30 cellular contexts compared by ENCODE assay signal in the genomic region with DNA sequence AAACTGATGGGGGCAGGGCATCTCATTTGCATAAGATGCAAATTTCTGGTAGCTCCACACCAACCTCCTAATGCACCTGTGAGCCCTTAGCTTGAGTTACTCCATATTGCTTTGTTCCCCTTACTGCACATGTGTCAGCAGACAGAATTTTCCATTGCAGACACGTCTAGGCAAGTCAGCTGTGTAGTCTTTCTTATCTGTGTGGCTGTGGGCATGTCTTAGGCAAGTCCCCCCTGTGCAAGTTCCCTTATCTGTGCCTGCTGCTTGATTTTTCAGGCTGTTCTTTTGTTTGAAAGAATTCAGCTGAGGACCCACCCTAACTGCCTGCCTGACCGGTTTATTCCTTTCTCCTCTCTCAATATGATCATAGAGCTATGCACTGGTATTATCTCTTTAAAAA. TPM values are rescaled to one million over a fixed set of nuclear protein-coding genes. Genes with fewer than 3 reads are reported as not detected.
DNase-seq lines count a peak whose midpoint lies in the region; ATAC-seq, FAIRE-seq and TF ChIP-seq lines count a peak whose summit lies in the region.
"Had no signal": no experiment of that assay in that cellular context is flagged by ENCODE, and none has a peak within 500 bp of the region (broad histone marks: within the 10 kb centered on the region; RNA-seq: fewer than 3 reads in every experiment).

No MANE protein-coding gene starts in this region.

- H3K9ac ChIP-seq in HepG2 (ENCODE audit: insufficient read depth, low read depth, low read length) (no peak overlapping the region), OCI-LY1 (ENCODE audit: low read length) (no peak overlapping the region), H1 (replicated peaks in 1 of 4; ENCODE audit: extremely low read depth in 1 of 4, low read depth in 3 of 4, low read length in 3 of 4) (no peak overlapping the region)

- H4K91ac ChIP-seq in H1 (replicated peaks; ENCODE audit: insufficient read length, low read length): peak overlapping the region; percentile 61

- H3K23ac ChIP-seq in H1 (ENCODE audit: insufficient read length): no peak overlapping the region

- H3K27ac ChIP-seq in HepG2 (ENCODE audit: extremely low read length, insufficient read depth, low read length) (no peak overlapping the region), right lobe of liver (no peak overlapping the region), OCI-LY1 (ENCODE audit: low read depth, low read length, poor library complexity, severe bottlenecking) (peak overlapping the region; percentile 42), H1 (ENCODE audit: low read depth, low read length) (no peak overlapping the region)
- H3K27ac ChIP-seq: adrenal gland, upper lobe of left lung had no signal

- ATAC-seq in HepG2: no peak
- no peak for ATAC-seq in right lobe of liver
- no peak for ATAC-seq in Right ventricle myocardium superior (ENCODE audit: poor library complexity)
- ATAC-seq in HG02571 (IDR thresholded peaks at IDR 0.05; ENCODE audit: unreplicated experiment): no peak
- no peak for ATAC-seq in SK-N-SH treated with all-trans-retinoic acid at 6 μM for 48 hours
- ATAC-seq: activated CD8-positive, alpha-beta memory T cell treated with anti-CD3 and anti-CD28 coated beads, Interleukin-2, amount 10 ng/mL, durations not matched to agents 7 days and 5 days; left lobe of liver; sciatic nerve; WTC11 had no signal

- no peak overlapping the region for H4K5ac ChIP-seq in H1 (ENCODE audit: insufficient read length, low read depth, low read length)

- H3K18ac ChIP-seq in H1 (ENCODE audit: extremely low read depth, low read length): no peak overlapping the region

- no peaks in the 10 kb centered on the region for H3K4me1 ChIP-seq in HepG2 (ENCODE audit: insufficient read depth, low read length)
- H3K4me1 ChIP-seq in right lobe of liver: no peaks in the 10 kb centered on the region
- H3K4me1 ChIP-seq in OCI-LY1 (ENCODE audit: insufficient read depth, low read length, severe bottlenecking): no peaks in the 10 kb centered on the region
- H3K4me1 ChIP-seq in H1 (replicated peaks in 1 of 4; ENCODE audit: control insufficient read depth in 3 of 4, insufficient read depth in 4 of 4, low read length in 3 of 4): peaks cover 0 to 16% (median 6%) of the 10 kb centered on the region in 4 experiments; a peak in 5 of 7 replicates
- H3K4me1 ChIP-seq: adrenal gland, upper lobe of left lung had no signal

- H2BK5ac ChIP-seq in H1 (ENCODE audit: low read depth, low read length): peak overlapping the region; percentile 86; the same call in 1 of the 2 replicates

- TF ChIP-seq RAD21 in HepG2 (CRISPR knock-in tag; IDR thresholded peaks at IDR 0.05): no peak
- no peak for TF ChIP-seq RAD21 in H1 (IDR thresholded peaks at IDR 0.05 in 1 of 2, conservative IDR thresholded peaks at IDR 0.05 in 1 of 2; ENCODE audit: low read depth in 2 of 2, low read length in 2 of 2)

- peak overlapping the region; percentile 53; the same call in 1 of the 2 replicates for H2BK12ac ChIP-seq in H1 (ENCODE audit: low read depth, low read length)

- no peak overlapping the region for H3K56ac ChIP-seq in H1 (replicated peaks; ENCODE audit: insufficient read length, low read depth, low read length)

- WGBS in HepG2 (ENCODE audit: low lambda C conversion rate): 93% methylated on average over 2 of the region's 2 CpGs
- 100% methylated on average over 1 of the region's 2 CpGs for WGBS in right lobe of liver (ENCODE audit: insufficient coverage, low coverage, low lambda C conversion rate, missing lambda C conversion rate)
- WGBS in H1 (ENCODE audit: extremely low coverage in 1 of 2, insufficient coverage in 1 of 2, insufficient read length in 1 of 2, insufficient replicate concordance in 2 of 2, low coverage in 1 of 2, low lambda C conversion rate in 2 of 2, missing lambda C conversion rate in 1 of 2), 2 experiments: 92% methylated on average over 2 of the region's 2 CpGs; no CpG with 5 or more reads in 1 of the 2 experiments

- intact Hi-C loops in HepG2 (cut with micrococcal nuclease; ENCODE audit: unreplicated experiment) (loop anchor here (10.0 kb wide), 1 partner anchor 1773 kb away; no protein-coding TSS in a partner anchor), right lobe of liver (cut with DNase I) (no loop called here), Right ventricle myocardium superior (cut with DNase I) (no loop called here)

- H3K23me2 ChIP-seq in H1 (ENCODE audit: low read depth, low read length): no peaks in the 10 kb centered on the region; the same call in 1 of the 2 replicates

- no peak overlapping the region for H2BK15ac ChIP-seq in H1 (ENCODE audit: low read length)

- H2AFZ ChIP-seq in HepG2 (ENCODE audit: low read length): no peak overlapping the region
- H2AFZ ChIP-seq in OCI-LY1 (ENCODE audit: low read length): no peak overlapping the region
- H2AFZ ChIP-seq in H1 (ENCODE audit: low read length): no peak overlapping the region

- DNase-seq in HepG2 (ENCODE audit: low spot score) (no peak), right lobe of liver (no peak), H1 (ENCODE audit: low read depth in 1 of 2, low spot score in 2 of 2) (no peak), Right ventricle myocardium superior (no peak), frontal cortex (ENCODE audit: low spot score in 2 of 2) (no peak)
- DNase-seq: ACHN; activated CD4-positive, alpha-beta T cell treated with anti-CD3 and anti-CD28 coated beads, Interleukin-2, amount 50 U/mL, for 1 hour; activated CD8-positive, alpha-beta memory T cell treated with anti-CD3 and anti-CD28 coated beads, Interleukin-2, amount 10 ng/mL, durations not matched to agents 7 days and 5 days; activated naive CD4-positive, alpha-beta T cell; activated T-cell treated with anti-CD3 and anti-CD28 coated beads, Interleukin-2, amount 50 U/mL, for 48 hours; adrenal gland; DMS153; effector CD4-positive, alpha-beta T cell; H9; Kasumi-1; NCI-H1092 treated with DMSO at 0.1 percent for 48 hours; NCI-H187; stimulated activated CD4-positive, alpha-beta T cell treated with anti-CD3 and anti-CD28 coated beads, Interleukin-12 subunit alpha, Interleukin-12 subunit beta, amount 100 ng/mL, for 4 hours; stimulated activated CD4-positive, alpha-beta T cell treated with anti-CD3 and anti-CD28 coated beads, Interleukin-4, amount 100 ng/mL, for 1 hour; T-helper 9 cell; upper lobe of left lung had no signal

- H3K9me3 ChIP-seq in HepG2 (ENCODE audit: low read length) (peaks cover 46% of the 10 kb centered on the region), right lobe of liver (peaks cover 0 to 19% (median 0%) of the 10 kb centered on the region in 4 donors), OCI-LY1 (ENCODE audit: low read length) (peaks cover 22% of the 10 kb centered on the region), H1 (ENCODE audit: insufficient read depth in 2 of 2, low read depth in 1 of 2, low read length in 1 of 2) (peaks cover 25 to 26% of the 10 kb centered on the region in 2 experiments)

- CTCF ChIA-PET in HepG2 (lab: Yijun Ruan, JAX; ENCODE audit: low intra/inter-chr PET ratio, low total read pairs): no interaction called here
- CTCF ChIA-PET in H1 (lab: Charles Lee; ENCODE audit: partially characterized antibody): no interaction called here

- TF ChIP-seq EP300 in HepG2 (IDR thresholded peaks at IDR 0.05; ENCODE audit: low read depth in 2 of 2, low read length in 2 of 2) (no peak), HepG2 (CRISPR knock-in tag; IDR thresholded peaks at IDR 0.05; ENCODE audit: borderline replicate concordance) (no peak), H1 (IDR thresholded peaks at IDR 0.05; ENCODE audit: borderline replicate concordance in 1 of 2, low read depth in 2 of 2, low read length in 2 of 2) (no peak)

- H3K4me2 ChIP-seq in HepG2 (ENCODE audit: low read depth, low read length) (no peak overlapping the region), OCI-LY1 (ENCODE audit: low read length) (no peak overlapping the region), H1 (ENCODE audit: insufficient read depth in 1 of 2, low read depth in 2 of 2, low read length in 2 of 2) (no peak overlapping the region)

- H3K4me3 ChIP-seq in HepG2 (replicated peaks in 1 of 3; ENCODE audit: insufficient read depth in 1 of 3, low read depth in 2 of 3, low read length in 3 of 3) (no peak overlapping the region), right lobe of liver (no peak overlapping the region), OCI-LY1 (ENCODE audit: low read depth, low read length, poor library complexity, severe bottlenecking) (no peak overlapping the region), H1 (ENCODE audit: extremely low read depth in 1 of 4, insufficient read depth in 2 of 4, low read depth in 3 of 4, low read length in 4 of 4) (0 out of 8 replicates have a peak overlapping the region, but pooled peaks of 1 of the 4 experiments have one; percentile 17)
- H3K4me3 ChIP-seq: adrenal gland, upper lobe of left lung had no signal

- FAIRE-seq in HepG2 (lab: Jason Lieb, UNC): no peak
- no peak for FAIRE-seq in H1 (lab: Jason Lieb, UNC)
- no peak for FAIRE-seq in frontal cortex (lab: Jason Lieb, UNC)
- FAIRE-seq: colon, G401.6, GM18507 had no signal

- TF ChIP-seq CTCF in HepG2 (CRISPR knock-in tag; IDR thresholded peaks at IDR 0.05): no peak
- TF ChIP-seq CTCF in right lobe of liver (IDR thresholded peaks at IDR 0.05): no peak
- no peak for TF ChIP-seq CTCF in OCI-LY1 (IDR thresholded peaks at IDR 0.05; ENCODE audit: low read length)
- TF ChIP-seq CTCF in H1 (IDR thresholded peaks at IDR 0.05; ENCODE audit: control extremely low read depth in 1 of 3, insufficient read depth in 1 of 3, low read depth in 1 of 3, low read length in 3 of 3): no peak

- H3K4ac ChIP-seq in H1 (replicated peaks; ENCODE audit: insufficient read length, low read depth, low read length): no peak overlapping the region

- no peaks in the 10 kb centered on the region for H3K27me3 ChIP-seq in HepG2 (ENCODE audit: control insufficient read depth in 1 of 2, insufficient read depth in 2 of 2, low read length in 2 of 2)
- no peaks in the 10 kb centered on the region for H3K27me3 ChIP-seq in right lobe of liver
- no peaks in the 10 kb centered on the region for H3K27me3 ChIP-seq in OCI-LY1 (ENCODE audit: insufficient read depth, low read length)
- no peaks in the 10 kb centered on the region for H3K27me3 ChIP-seq in H1 (replicated peaks in 1 of 4; ENCODE audit: control insufficient read depth in 3 of 4, extremely low read depth in 1 of 4, insufficient read depth in 3 of 4, low read length in 3 of 4)
- H3K27me3 ChIP-seq: adrenal gland, upper lobe of left lung had no signal

- H3K36me3 ChIP-seq in HepG2 (replicated peaks in 1 of 2; ENCODE audit: control insufficient read depth in 1 of 2, insufficient read depth in 2 of 2, low read length in 2 of 2) (no peaks in the 10 kb centered on the region), right lobe of liver (no peaks in the 10 kb centered on the region), OCI-LY1 (ENCODE audit: insufficient read depth, low read length) (no peaks in the 10 kb centered on the region), H1 (ENCODE audit: control insufficient read depth in 2 of 4, insufficient read depth in 4 of 4, low read length in 3 of 4) (peaks cover 0 to 18% (median 2%) of the 10 kb centered on the region in 4 experiments; a peak in 2 of 8 replicates)
- H3K36me3 ChIP-seq: adrenal gland, upper lobe of left lung had no signal

- H3K79me2 ChIP-seq in HepG2 (ENCODE audit: insufficient read depth, low read length) (no peaks in the 10 kb centered on the region), OCI-LY1 (ENCODE audit: insufficient read depth, low read length) (no peaks in the 10 kb centered on the region), H1 (ENCODE audit: control insufficient read depth in 1 of 2, insufficient read depth in 2 of 2, low read length in 2 of 2) (no peaks in the 10 kb centered on the region)

- in situ Hi-C loops in HepG2 (cut with HindIII; ENCODE audit: extremely low pct_ligation_motif_present, low pct_unique_long_range_greater_than_20kb): loop anchor here (25.0 kb wide), 1 partner anchor 306 kb away; no protein-coding TSS in a partner anchor

- POLR2A ChIA-PET in HepG2 (lab: Yijun Ruan, JAX): interaction anchor here (0.7 kb wide), 1 partner anchor 28 kb away, joined by 3 read pairs; no protein-coding TSS in a partner anchor
- POLR2A ChIA-PET in H1 (lab: Charles Lee; ENCODE audit: partially characterized antibody): interaction anchor here (0.6 to 2.9 kb wide), 3 partner anchors 13 to 720 kb away, joined by 3 to 15 read pairs (median 3); a partner anchor contains a TSS

- H3F3A ChIP-seq in OCI-LY1 (ENCODE audit: insufficient read depth, low read length): no peaks in the 10 kb centered on the region

- no peak overlapping the region; the same call in 1 of the 2 replicates for H2AK5ac ChIP-seq in H1 (ENCODE audit: low read depth, low read length)

- TF ChIP-seq POLR2A in HepG2 (IDR thresholded peaks at IDR 0.05; ENCODE audit: insufficient read depth in 1 of 2, low read depth in 2 of 2, low read length in 2 of 2): no peak
- TF ChIP-seq POLR2A in right lobe of liver (IDR thresholded peaks at IDR 0.05): no peak
- no peak for TF ChIP-seq POLR2A in H1 (IDR thresholded peaks at IDR 0.05; ENCODE audit: control extremely low read depth in 1 of 2, low read depth in 2 of 2, low read length in 2 of 2)

- H4K20me1 ChIP-seq in HepG2 (ENCODE audit: insufficient read depth, low read length) (no peaks in the 10 kb centered on the region), OCI-LY1 (ENCODE audit: insufficient read depth, low read length) (no peaks in the 10 kb centered on the region), H1 (replicated peaks in 1 of 2; ENCODE audit: control insufficient read depth in 1 of 2, insufficient read depth in 2 of 2, low read length in 2 of 2) (no peaks in the 10 kb centered on the region)

- peak overlapping the region; percentile 40; the same call in 1 of the 2 replicates for H2BK20ac ChIP-seq in H1 (ENCODE audit: low read length)

- no peak overlapping the region for H3K14ac ChIP-seq in H1 (ENCODE audit: insufficient read length)

- no peaks in the 10 kb centered on the region for H3K79me1 ChIP-seq in H1 (ENCODE audit: low read depth, low read length)

- BruUV-seq in HepG2 (replicated peaks; lab: Mats Ljungman, UMichigan): no TSS peak

- no peak overlapping the region for H4K8ac ChIP-seq in H1 (ENCODE audit: extremely low read depth, insufficient read depth, low read length)

- H3K9me2 ChIP-seq in OCI-LY1 (ENCODE audit: low read depth, low read length): no peaks in the 10 kb centered on the region

- H2BK120ac ChIP-seq in H1 (replicated peaks; ENCODE audit: low read depth, low read length): peak overlapping the region; percentile 82

RNA-seq across cellular contexts. Expression of a gene that starts 28.5 kb away (rescaled TPM):
- 106 and 118 TPM in 2 replicates for total RNA-seq in HepG2 (2016; rRNA removed; fragmentation: Illumina TruSeq; extraction: Trizol)
- 122 and 139 TPM in 2 replicates for total RNA-seq in HepG2 (2016; cell fraction: cytosol; rRNA removed; fragmentation: Illumina TruSeq; extraction: Trizol; ENCODE audit: low read depth)
- total RNA-seq in HepG2 (2016; cell fraction: insoluble cytoplasmic fraction; rRNA removed; fragmentation: Illumina TruSeq; extraction: Trizol): 99.4 and 119 TPM in 2 replicates
- 66.5 and 76.0 TPM in 2 replicates for total RNA-seq in HepG2 (2016; cell fraction: membrane; rRNA removed; fragmentation: Illumina TruSeq; extraction: Trizol)
- total RNA-seq in HepG2 (2016; cell fraction: nucleus; rRNA removed; fragmentation: Illumina TruSeq; extraction: Trizol): 103 and 118 TPM in 2 replicates
- polyA plus RNA-seq in HepG2 (2011; rRNA removed): 70.3 and 100 TPM in 2 replicates
- polyA plus RNA-seq in HepG2 (2011; cell fraction: cytosol; rRNA removed): 34.7 and 45.8 TPM in 2 replicates
- 47.7 and 50.1 TPM in 2 replicates for polyA plus RNA-seq in HepG2 (2011; cell fraction: nucleus; rRNA removed)
- polyA plus RNA-seq in HepG2 (2012): 45.5 and 53.7 TPM in 2 replicates
- polyA plus RNA-seq in HepG2 (2016; cell fraction: cytosol; fragmentation: Illumina TruSeq; extraction: Trizol; ENCODE audit: low read depth): 3.2 and 3.5 TPM in 2 replicates
- polyA plus RNA-seq in HepG2 (2016; cell fraction: insoluble cytoplasmic fraction; fragmentation: Illumina TruSeq; extraction: Trizol; ENCODE audit: low read depth): 140 and 150 TPM in 2 replicates
- polyA plus RNA-seq in HepG2 (2016; cell fraction: membrane; fragmentation: Illumina TruSeq; extraction: Trizol; ENCODE audit: low read depth): 12.3 and 15.0 TPM in 2 replicates
- polyA plus RNA-seq in HepG2 (2016; cell fraction: nucleus; fragmentation: Illumina TruSeq; extraction: Trizol; ENCODE audit: insufficient read depth, low read depth): 118 and 128 TPM in 2 replicates
- 19.6 and 88.1 TPM in 2 replicates for polyA minus RNA-seq in HepG2 (2011; rRNA and poly(A)+ RNA removed; ENCODE audit: low replicate concordance)
- polyA minus RNA-seq in HepG2 (2011; cell fraction: cytosol; rRNA and poly(A)+ RNA removed): 86.8 and 89.8 TPM in 2 replicates
- 194 and 209 TPM in 2 replicates for polyA minus RNA-seq in HepG2 (2011; cell fraction: nucleus; rRNA and poly(A)+ RNA removed)
- total RNA-seq in right lobe of liver: 10 to 100 TPM; 14.5 to 18.9 (median 16.5) TPM
- total RNA-seq in H1 (2021; fragmentation: NEBNext Ultra II Directional; extraction: Animal tissue kit (Norgen Biotek cat#: 25700)): 146 and 149 TPM in 2 replicates
- polyA plus RNA-seq in H1 (2011; rRNA removed): 50.4 and 67.6 TPM in 2 replicates
- polyA plus RNA-seq in H1 (2011; cell fraction: cytosol; rRNA removed): 76.4 TPM
- polyA plus RNA-seq in H1 (2011; cell fraction: nucleus; rRNA removed): 67.0 TPM
- 66.2 to 90.3 TPM (median 78.6 TPM) in 4 replicates for polyA plus RNA-seq in H1 (2012, experiment 1 of 2)
- 5.6 TPM for polyA plus RNA-seq in H1 (2012, experiment 2 of 2)
- polyA plus RNA-seq in H1 (2013, experiment 1 of 2): 87.4 TPM
- 86.9 TPM for polyA plus RNA-seq in H1 (2013, experiment 2 of 2)
- polyA minus RNA-seq in H1 (2011; rRNA and poly(A)+ RNA removed): 147 and 171 TPM in 2 replicates
- 117 TPM for polyA minus RNA-seq in H1 (2011; cell fraction: cytosol; rRNA and poly(A)+ RNA removed)
- polyA minus RNA-seq in H1 (2011; cell fraction: nucleus; rRNA and poly(A)+ RNA removed): 216 TPM
- total RNA-seq in Right ventricle myocardium superior: 15.6 TPM
- total RNA-seq in frontal cortex: 35.9 TPM
